21 cellular contexts compared by ENCODE assay signal in genomic region chr14:97779140-97779539, GRCh38.
DNase-seq lines count a peak whose midpoint lies in the region; ATAC-seq, FAIRE-seq and TF ChIP-seq lines count a peak whose summit lies in the region.
"Had no signal": no experiment of that assay in that cellular context is flagged by ENCODE, and none has a peak within 500 bp of the region (broad histone marks: within the 10 kb centered on the region; RNA-seq: fewer than 3 reads in every experiment).

No MANE protein-coding gene starts in this region.

- H3K4me3 Mint-ChIP-seq in central memory CD8-positive, alpha-beta T cell, result no peak overlapping the region
- H3K4me3 Mint-ChIP-seq: CD4-positive, CD25-positive, alpha-beta regulatory T cell; CD8-positive, alpha-beta T cell; HFFc6 had no signal

- DNase-seq in DND-41 (no peak), MM.1S (peak; percentile 40), head of caudate nucleus (peak in 24 of 42 donors; percentile 4 to 77 (median 32)), left ventricle myocardium inferior (no peak), GM19239 (ENCODE audit: insufficient read length, low spot score) (no peak), right cardiac atrium (no peak)
- no peak for DNase-seq in central memory CD8-positive, alpha-beta T cell (ENCODE audit: low spot score in 2 of 2)
- DNase-seq in activated effector memory CD4-positive, alpha-beta T cell treated with anti-CD3 and anti-CD28 coated beads, Interleukin-2, amount 50 U/mL, for 16 hours, result no peak
- DNase-seq: 8988T; C1 segment of cervical spinal cord; Caco-2; CD4-positive, CD25-positive, alpha-beta regulatory T cell; CD8-positive, alpha-beta T cell; DMS153; EL; GDM1; GOT3; HFFc6 had no signal

- TF ChIP-seq CTCF in DND-41 (IDR thresholded peaks at IDR 0.05; ENCODE audit: borderline replicate concordance, extremely low read depth, low read length, poor library complexity, severe bottlenecking) (no peak), MM.1S (IDR thresholded peaks at IDR 0.05; ENCODE audit: low read length) (no peak), left ventricle myocardium inferior (IDR thresholded peaks at IDR 0.05; ENCODE audit: borderline replicate concordance) (no peak)

- H3K4me3 ChIP-seq in DND-41 (ENCODE audit: low read depth in 1 of 2, low read length in 2 of 2) (no peak overlapping the region), MM.1S (ENCODE audit: low read length) (no peak overlapping the region), left ventricle myocardium inferior (no peak overlapping the region), right cardiac atrium (ENCODE audit: low read length) (no peak overlapping the region)
- H3K4me3 ChIP-seq: HAP-1 had no signal

- no peak overlapping the region for H3K9ac ChIP-seq in DND-41 (ENCODE audit: low read depth, low read length)
- H3K9ac ChIP-seq in MM.1S (ENCODE audit: low read length), result no peak overlapping the region

- H3F3A ChIP-seq in MM.1S (ENCODE audit: insufficient read depth, low read length), result no peaks in the 10 kb centered on the region

- peak overlapping the region; percentile 11 for H3K27ac Mint-ChIP-seq in central memory CD8-positive, alpha-beta T cell (ENCODE audit: low read depth)
- H3K27ac Mint-ChIP-seq: CD4-positive, CD25-positive, alpha-beta regulatory T cell; CD8-positive, alpha-beta T cell; HFFc6 had no signal

- H4K20me1 ChIP-seq in DND-41 (ENCODE audit: insufficient read depth, low read length) (no peaks in the 10 kb centered on the region), MM.1S (ENCODE audit: insufficient read depth, low read length) (no peaks in the 10 kb centered on the region)

- ATAC-seq in DND-41 (ENCODE audit: insufficient read depth, low read depth), result no peak
- no peak for ATAC-seq in central memory CD8-positive, alpha-beta T cell (replicated peaks; ENCODE audit: extremely low read depth, poor library complexity, severe bottlenecking)
- no peak for ATAC-seq in right cardiac atrium
- ATAC-seq: CD8-positive, alpha-beta T cell had no signal

- intact Hi-C loops in head of caudate nucleus (cut with DNase I), result no loop called here
- intact Hi-C loops in left ventricle myocardium inferior (cut with micrococcal nuclease), result no loop called here
- intact Hi-C loops in right cardiac atrium (cut with DNase I), result no loop called here

- H3K4me2 ChIP-seq in DND-41 (ENCODE audit: insufficient read depth, low read length) (no peak overlapping the region), MM.1S (ENCODE audit: low read depth, low read length) (no peak overlapping the region)

- H3K27ac ChIP-seq in DND-41 (ENCODE audit: low read length) (peak overlapping the region; percentile 96; the same call in 1 of the 2 replicates), MM.1S (ENCODE audit: low read length) (no peak overlapping the region), left ventricle myocardium inferior (replicated peaks) (no peak overlapping the region), right cardiac atrium (ENCODE audit: low read length) (no peak overlapping the region)

- H2AFZ ChIP-seq in DND-41 (ENCODE audit: low read depth, low read length) (no peak overlapping the region), MM.1S (ENCODE audit: low read length) (no peak overlapping the region)

- H3K36me3 ChIP-seq in DND-41 (ENCODE audit: insufficient read depth, low read length) (no peaks in the 10 kb centered on the region), MM.1S (replicated peaks; ENCODE audit: insufficient read depth, low read length) (no peaks in the 10 kb centered on the region), left ventricle myocardium inferior (no peaks in the 10 kb centered on the region)
- H3K36me3 ChIP-seq: HAP-1 had no signal

- H3K79me2 ChIP-seq in DND-41 (ENCODE audit: insufficient read depth, low read length) (no peaks in the 10 kb centered on the region), MM.1S (ENCODE audit: low read length) (no peaks in the 10 kb centered on the region)

- H3K9me2 ChIP-seq in MM.1S (replicated peaks; ENCODE audit: insufficient read depth, low read length), result no peaks in the 10 kb centered on the region

- H3K4me1 Mint-ChIP-seq in central memory CD8-positive, alpha-beta T cell, result peaks cover 6% of the 10 kb centered on the region

- no peak for FAIRE-seq in GM19239 (lab: Jason Lieb, UNC)
- FAIRE-seq: GM12892, H54 had no signal

- H3K36me3 Mint-ChIP-seq in central memory CD8-positive, alpha-beta T cell (ENCODE audit: insufficient read depth), result peaks cover 7% of the 10 kb centered on the region
- H3K36me3 Mint-ChIP-seq: CD4-positive, CD25-positive, alpha-beta regulatory T cell; CD8-positive, alpha-beta T cell had no signal

- no peaks in the 10 kb centered on the region for H3K27me3 ChIP-seq in DND-41 (ENCODE audit: insufficient read depth, low read length, poor library complexity)
- H3K27me3 ChIP-seq in MM.1S (replicated peaks; ENCODE audit: insufficient read depth, low read length), result no peaks in the 10 kb centered on the region
- peaks cover 26% of the 10 kb centered on the region for H3K27me3 ChIP-seq in left ventricle myocardium inferior (ENCODE audit: low read depth)
- H3K27me3 ChIP-seq in right cardiac atrium (ENCODE audit: control insufficient read depth, insufficient read depth), result no peaks in the 10 kb centered on the region

- no peaks in the 10 kb centered on the region for H3K9me3 Mint-ChIP-seq in central memory CD8-positive, alpha-beta T cell
- H3K9me3 Mint-ChIP-seq: CD8-positive, alpha-beta T cell had no signal

- peaks cover 53% of the 10 kb centered on the region for H3K4me1 ChIP-seq in DND-41 (ENCODE audit: insufficient read depth, low read length)
- H3K4me1 ChIP-seq in MM.1S (ENCODE audit: low read length), result peaks cover 16% of the 10 kb centered on the region
- H3K4me1 ChIP-seq in left ventricle myocardium inferior, result no peaks in the 10 kb centered on the region
- no peaks in the 10 kb centered on the region for H3K4me1 ChIP-seq in right cardiac atrium (ENCODE audit: control insufficient read depth, insufficient read depth, low read length)
- H3K4me1 ChIP-seq: Caco-2, HAP-1 had no signal

- H3K9me3 ChIP-seq in DND-41 (ENCODE audit: insufficient read depth, low read length, severe bottlenecking), result no peaks in the 10 kb centered on the region
- no peaks in the 10 kb centered on the region for H3K9me3 ChIP-seq in MM.1S (replicated peaks; ENCODE audit: insufficient read depth, low read length)
- H3K9me3 ChIP-seq in left ventricle myocardium inferior (replicated peaks), result no peaks in the 10 kb centered on the region
- no peaks in the 10 kb centered on the region for H3K9me3 ChIP-seq in right cardiac atrium (ENCODE audit: control insufficient read depth, low read length)
- H3K9me3 ChIP-seq: Caco-2, HAP-1 had no signal

- H3K27me3 Mint-ChIP-seq in central memory CD8-positive, alpha-beta T cell, result no peaks in the 10 kb centered on the region
- H3K27me3 Mint-ChIP-seq: CD4-positive, CD25-positive, alpha-beta regulatory T cell had no signal

- 63% methylated on average over 5 of the region's 5 CpGs for WGBS in right cardiac atrium

Comparison
In these comparisons a context has a peak if more than half of its experiments do, and no peak if none do; other contexts are left out.
1. DNase-seq: peak in MM.1S (single experiment) and head of caudate nucleus (24 of 42); none in DND-41 (single experiment), central memory CD8-positive, alpha-beta T cell (0 of 2), left ventricle myocardium inferior (single experiment), activated effector memory CD4-positive, alpha-beta T cell treated with anti-CD3 and anti-CD28 coated beads, Interleukin-2, amount 50 U/mL, for 16 hours (single experiment), GM19239 (single experiment) and right cardiac atrium (0 of 3).